Comparison of ENCODE assay signal across 9 cellular contexts in the genomic region with DNA sequence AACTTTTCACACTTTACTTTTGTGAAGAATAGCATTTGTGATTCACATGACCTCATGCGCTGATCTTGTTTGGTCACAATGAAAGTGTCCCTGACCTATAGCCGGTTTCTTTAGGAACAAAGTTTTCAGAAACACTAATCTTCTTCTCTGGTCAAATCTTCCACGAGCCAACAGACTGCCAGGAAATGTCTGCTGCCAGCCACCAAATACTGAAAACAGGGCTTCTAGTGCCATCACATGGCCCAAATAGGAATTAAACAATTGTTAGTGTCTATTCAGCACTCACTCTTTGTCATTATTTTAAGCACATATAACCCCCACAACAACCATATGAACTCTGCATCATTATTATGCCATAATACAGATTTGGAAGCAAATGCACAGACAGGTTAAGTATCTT.
DNase-seq lines count a peak whose midpoint lies in the region; ATAC-seq, FAIRE-seq and TF ChIP-seq lines count a peak whose summit lies in the region.
"Had no signal": no experiment of that assay in that cellular context is flagged by ENCODE, and none has a peak within 500 bp of the region (broad histone marks: within the 10 kb centered on the region; RNA-seq: fewer than 3 reads in every experiment).

No MANE protein-coding gene starts in this region.

- ATAC-seq in GM19035 (IDR thresholded peaks at IDR 0.05; ENCODE audit: unreplicated experiment) (peak; percentile 81), HG03342 (IDR thresholded peaks at IDR 0.05; ENCODE audit: unreplicated experiment) (no peak)

- H3K9me3 ChIP-seq in WERI-Rb-1 (ENCODE audit: severe bottlenecking) (no peaks in the 10 kb centered on the region), iPS DF 6.9 (ENCODE audit: control insufficient read depth, insufficient read depth, low read length) (no peaks in the 10 kb centered on the region)

- H3K4me1 ChIP-seq in iPS DF 6.9 (ENCODE audit: control insufficient read depth, insufficient read depth, low read length) = no peaks in the 10 kb centered on the region

- no CpG with 5 or more reads among the region's 3 CpGs for WGBS in iPS DF 6.9 (ENCODE audit: insufficient coverage, insufficient read length)

- no peak overlapping the region for H3K4me3 ChIP-seq in WERI-Rb-1 (ENCODE audit: low read depth, low read length)
- no peak overlapping the region for H3K4me3 ChIP-seq in iPS DF 6.9 (ENCODE audit: low read length)

- H3K36me3 ChIP-seq in WERI-Rb-1 (no peaks in the 10 kb centered on the region), iPS DF 6.9 (ENCODE audit: control insufficient read depth, insufficient read depth, low read length) (no peaks in the 10 kb centered on the region)

- H3K27ac ChIP-seq in WERI-Rb-1 (no peak overlapping the region), iPS DF 6.9 (ENCODE audit: low read length) (no peak overlapping the region)

- TF ChIP-seq CTCF in WERI-Rb-1 (IDR thresholded peaks at IDR 0.05; ENCODE audit: low read depth, low read length) = peak; percentile 51; the same call in 1 of the 2 replicates

- H3K27me3 ChIP-seq in WERI-Rb-1 (ENCODE audit: insufficient read depth, low read depth, severe bottlenecking) (no peaks in the 10 kb centered on the region), iPS DF 6.9 (ENCODE audit: control insufficient read depth, insufficient read depth, low read length) (no peaks in the 10 kb centered on the region)

- DNase-seq in ACHN = peak; percentile 36
- DNase-seq in NCI-H128 (lab: John Stamatoyannopoulos, UW; ENCODE audit: unreplicated experiment) = peak; percentile 46
- peak; percentile 47 for DNase-seq in WERI-Rb-1
- DNase-seq in iPS DF 6.9 (ENCODE audit: low read depth, low spot score) = peak; percentile 27
- DNase-seq in urothelium cell line (ENCODE audit: low spot score) = peak; percentile 39
- no peak for DNase-seq in stimulated activated CD4-positive, alpha-beta T cell treated with anti-CD3 and anti-CD28 coated beads, Interleukin-4, amount 100 ng/mL, for 24 hours
- DNase-seq: activated naive CD8-positive, alpha-beta T cell treated with anti-CD3 and anti-CD28 coated beads, Interleukin-2, amount 10 ng/mL, durations not matched to agents 7 days and 5 days had no signal

- FAIRE-seq in urothelium cell line (lab: Jason Lieb, UNC) = no peak

- in situ Hi-C loops in ACHN (cut with HindIII; ENCODE audit: low pct_ligation_motif_present, low pct_unique_long_range_greater_than_20kb, low sequenced_read_pairs) = no loop called here
